8 cellular contexts compared by ENCODE assay signal in the genomic region with DNA sequence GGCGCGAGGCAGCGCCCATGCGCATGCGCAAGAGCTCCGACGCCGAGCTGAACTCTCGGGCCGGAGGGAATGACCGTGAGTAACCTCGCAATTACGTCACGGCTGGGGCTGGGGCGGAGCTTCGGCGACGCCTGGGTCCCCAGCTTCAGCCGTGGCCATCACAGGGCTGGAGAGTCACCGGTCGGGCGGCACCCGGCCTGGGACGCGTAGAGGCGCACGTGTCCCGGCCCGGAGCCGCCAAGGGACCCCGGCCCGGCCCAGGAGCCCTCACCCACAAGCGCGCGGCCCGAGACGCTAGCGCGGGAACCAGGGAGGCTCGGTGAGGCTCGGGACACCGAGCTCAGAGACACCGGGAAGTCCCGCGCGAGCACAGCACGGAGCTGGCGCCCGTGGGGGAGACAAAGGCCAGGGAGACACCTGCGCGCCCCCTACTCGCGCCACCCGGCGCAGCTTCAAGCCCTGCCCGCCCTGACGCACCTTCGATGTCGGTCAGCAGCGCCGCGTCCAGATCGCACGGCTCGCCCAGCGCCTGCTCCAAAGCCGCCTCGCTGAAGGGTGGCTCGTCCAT. TPM values are rescaled to one million over a fixed set of nuclear protein-coding genes. Genes with fewer than 3 reads are reported as not detected.
DNase-seq lines count a peak whose midpoint lies in the region; ATAC-seq and TF ChIP-seq lines count a peak whose summit lies in the region.

No MANE protein-coding gene starts in this region.

- H3K27me3 Mint-ChIP-seq in activated naive CD8-positive, alpha-beta T cell treated with anti-CD3 and anti-CD28 coated beads for 36 hours: peaks cover 5% of the 10 kb centered on the region
- H3K27me3 Mint-ChIP-seq in glutamatergic neuron (ENCODE audit: unreplicated experiment): peaks cover 14% of the 10 kb centered on the region

- peak; percentile 90 for TF ChIP-seq POLR2A in GM10847 (IDR thresholded peaks at IDR 0.05; ENCODE audit: extremely low read depth, insufficient read length)
- peak; percentile 95 for TF ChIP-seq POLR2A in testis (IDR thresholded peaks at IDR 0.05)

- H3K4me3 Mint-ChIP-seq in activated naive CD8-positive, alpha-beta T cell treated with anti-CD3 and anti-CD28 coated beads for 36 hours: peak overlapping the region; percentile 96
- H3K4me3 Mint-ChIP-seq in glutamatergic neuron (ENCODE audit: unreplicated experiment): peak overlapping the region; percentile 95

- H3K27ac ChIP-seq in osteoblast (ENCODE audit: low read depth, low read length) (peak overlapping the region; percentile 95), testis (peak overlapping the region; percentile 95 to 98)

- peak; percentile 59 for ATAC-seq in HG02623 (IDR thresholded peaks at IDR 0.05; ENCODE audit: unreplicated experiment)

- 1% methylated on average over 63 of the region's 69 CpGs; no CpG with 5 or more reads in 1 of the 2 donors for WGBS in testis, 2 donors

- peaks cover 10% of the 10 kb centered on the region for H4K20me1 ChIP-seq in osteoblast (ENCODE audit: insufficient read depth, low read length)

- TF ChIP-seq CTCF in glutamatergic neuron (IDR thresholded peaks at IDR 0.05; ENCODE audit: partially characterized antibody, unreplicated experiment) (no peak), osteoblast (IDR thresholded peaks at IDR 0.05; ENCODE audit: extremely low read depth, low read depth, low read length) (no peak), testis (IDR thresholded peaks at IDR 0.05) (peak in 1 of 3 experiments; percentile 12)

- H3K27me3 ChIP-seq in osteoblast (ENCODE audit: insufficient read depth, low read length) (no peaks in the 10 kb centered on the region), testis (no peaks in the 10 kb centered on the region)

- no peaks in the 10 kb centered on the region for H3K9me3 Mint-ChIP-seq in activated naive CD8-positive, alpha-beta T cell treated with anti-CD3 and anti-CD28 coated beads for 36 hours
- H3K9me3 Mint-ChIP-seq in glutamatergic neuron (ENCODE audit: unreplicated experiment): peaks cover 18% of the 10 kb centered on the region

- H3K79me2 ChIP-seq in osteoblast (ENCODE audit: insufficient read depth, low read length): peaks cover 38% of the 10 kb centered on the region

- H3K9me3 ChIP-seq in osteoblast (ENCODE audit: low read depth, low read length): no peaks in the 10 kb centered on the region
- H3K9me3 ChIP-seq in testis: no peaks in the 10 kb centered on the region

- H3K4me3 ChIP-seq in osteoblast (ENCODE audit: insufficient read depth, low read length): peak overlapping the region; percentile 84
- peak overlapping the region; percentile 87 to 96 for H3K4me3 ChIP-seq in testis

- peaks cover 31% of the 10 kb centered on the region for H3K36me3 Mint-ChIP-seq in activated naive CD8-positive, alpha-beta T cell treated with anti-CD3 and anti-CD28 coated beads for 36 hours
- H3K36me3 Mint-ChIP-seq in glutamatergic neuron (ENCODE audit: unreplicated experiment): no peaks in the 10 kb centered on the region

- H3K36me3 ChIP-seq in osteoblast (ENCODE audit: insufficient read depth, low read length) (no peaks in the 10 kb centered on the region), testis (ENCODE audit: low read depth, missing control alignments) (no peaks in the 10 kb centered on the region)

- H3K27ac Mint-ChIP-seq in activated naive CD8-positive, alpha-beta T cell treated with anti-CD3 and anti-CD28 coated beads for 36 hours: peak overlapping the region; percentile 98
- H3K27ac Mint-ChIP-seq in glutamatergic neuron (ENCODE audit: unreplicated experiment): peak overlapping the region; percentile 97

- peak overlapping the region; percentile 88 for H3K4me2 ChIP-seq in osteoblast (ENCODE audit: insufficient read depth, low read length)

- intact Hi-C loops in testis (cut with DNase I; ENCODE audit: low total_unique reads): no loop called here

- H3K4me1 ChIP-seq in osteoblast (ENCODE audit: insufficient read depth, low read length) (peaks cover 51% of the 10 kb centered on the region), testis (peaks cover 67% of the 10 kb centered on the region)

- H3K4me1 Mint-ChIP-seq in activated naive CD8-positive, alpha-beta T cell treated with anti-CD3 and anti-CD28 coated beads for 36 hours: peaks cover 70% of the 10 kb centered on the region
- peaks cover 43% of the 10 kb centered on the region for H3K4me1 Mint-ChIP-seq in glutamatergic neuron (ENCODE audit: low read depth, unreplicated experiment)

- DNase-seq in NCI-H1092 treated with DMSO at 0.1 percent for 48 hours (lab: John Stamatoyannopoulos, UW) (peak; percentile 85), SKM-1 (lab: John Stamatoyannopoulos, UW; ENCODE audit: unreplicated experiment) (peak; percentile 87), glutamatergic neuron (peak; percentile 99), osteoblast (ENCODE audit: insufficient read length, low spot score, missing footprints) (peak; percentile 99), testis (peak; percentile 98)
- peak; percentile 98 for DNase-seq in activated naive CD8-positive, alpha-beta T cell treated with anti-CD3 and anti-CD28 coated beads for 36 hours

- peak overlapping the region; percentile 57 for H2AFZ ChIP-seq in osteoblast (ENCODE audit: low read length)

RNA-seq across cellular contexts. Expression of a gene that starts 0.5 kb away (rescaled TPM):
- 100 to 1,000 TPM; 123 to 131 TPM for total RNA-seq in activated naive CD8-positive, alpha-beta T cell treated with anti-CD3 and anti-CD28 coated beads for 36 hours
- total RNA-seq in glutamatergic neuron (ENCODE audit: unreplicated experiment) (365 TPM), osteoblast (115 and 133 TPM in 2 replicates), testis (100 to 1,000 TPM; 239 to 256 TPM)
- polyA plus RNA-seq in testis (ENCODE audit: insufficient read depth, low read depth, low replicate concordance): 142 TPM

Comparison
In these comparisons a context has a peak if more than half of its experiments do, and no peak if none do; other contexts are left out.
1. Peak in every context shown above with its lines: DNase-seq, ATAC-seq, H3K4me3 ChIP-seq and H3K27ac ChIP-seq.